8 cellular contexts compared by ENCODE assay signal in genomic region chr17:80475949-80476876, GRCh38. TPM values are rescaled to one million over a fixed set of nuclear protein-coding genes. Genes with fewer than 3 reads are reported as not detected.
A peak's percentile ranks its signal among the peaks of the same experiment; 100 is the strongest.
DNase-seq lines count a peak whose midpoint lies in the region; ATAC-seq, FAIRE-seq and TF ChIP-seq lines count a peak whose summit lies in the region.

Gene NPTX1, minus strand, starts transcription at chr17:80476607. Its CDS starts 161 bp downstream, at chr17:80476446.

- H3K27ac ChIP-seq in AG04450 (ENCODE audit: low read depth, low read length) = no peak within 1 kb of the TSS
- H3K27ac ChIP-seq in smooth muscle cell (ENCODE audit: low read depth) = no peak within 1 kb of the TSS

- H4K20me1 ChIP-seq in smooth muscle cell (ENCODE audit: low read depth) = peaks cover 19% of the 10 kb centered on the region

- H3K79me2 ChIP-seq in smooth muscle cell (ENCODE audit: low read depth) = no peaks in the 10 kb centered on the region

- peak within 1 kb of the TSS; percentile 31 for H3K4me3 ChIP-seq in AG04450 (ENCODE audit: low read depth, low read length)
- H3K4me3 ChIP-seq in smooth muscle cell = peak within 1 kb of the TSS; percentile 34

- no peak within 1 kb of the TSS for H2AFZ ChIP-seq in smooth muscle cell (ENCODE audit: low read depth)

- peak; percentile 26 for FAIRE-seq in HTR-8/SVneo (lab: Jason Lieb, UNC)
- no peak for FAIRE-seq in D721Med (lab: Jason Lieb, UNC)

- no peak for DNase-seq in AG04450 (ENCODE audit: low read depth, low spot score)
- no peak for DNase-seq in HTR-8/SVneo (ENCODE audit: insufficient read length, low spot score)
- peak; percentile 11 to 16 for DNase-seq in activated CD4-positive, alpha-beta T cell treated with anti-CD3 and anti-CD28 coated beads, Interleukin-2, amount 50 U/mL, for 48 hours
- DNase-seq in left cardiac atrium = no peak
- no peak for DNase-seq in smooth muscle cell (lab: John Stamatoyannopoulos, UW; ENCODE audit: unreplicated experiment)
- no peak for DNase-seq in GM19238 (ENCODE audit: insufficient read length, low spot score)
- no peak for DNase-seq in D721Med (ENCODE audit: insufficient read length, low spot score)

- peak; percentile 33 to 38 for ATAC-seq in left cardiac atrium
- ATAC-seq in GM18519 (IDR thresholded peaks at IDR 0.05; ENCODE audit: low FRiP score, unreplicated experiment) = no peak

- no peak within 1 kb of the TSS for H3K9ac ChIP-seq in smooth muscle cell (ENCODE audit: low read depth)

- no peaks in the 10 kb centered on the region for H3K36me3 ChIP-seq in smooth muscle cell (ENCODE audit: low read depth)

- intact Hi-C loops in left cardiac atrium (cut with DNase I) = no loop called here

- H3K4me2 ChIP-seq in smooth muscle cell = peak within 1 kb of the TSS; percentile 85

- no peaks in the 10 kb centered on the region for H3F3A ChIP-seq in smooth muscle cell (ENCODE audit: low read depth)

- POLR2A ChIA-PET in AG04450 (lab: Yijun Ruan, JAX) = interaction anchor here (0.6 kb wide), 1 partner anchor 55 kb away, joined by 3 read pairs; no protein-coding TSS in a partner anchor

- peaks cover 19% of the 10 kb centered on the region for H3K4me1 ChIP-seq in smooth muscle cell (ENCODE audit: low read depth)

- 2% methylated on average over 96 of the region's 133 CpGs for WGBS in smooth muscle cell (ENCODE audit: low lambda C conversion rate)

- CTCF ChIA-PET in AG04450 (lab: Charles Lee) = no interaction called here

- H3K9me3 ChIP-seq in AG04450 (ENCODE audit: control insufficient read depth, insufficient read depth, low read length) (no peaks in the 10 kb centered on the region; the same call in 1 of the 2 replicates), smooth muscle cell (replicated peaks; ENCODE audit: low read depth) (no peaks in the 10 kb centered on the region)

- no peak for TF ChIP-seq CTCF in AG04450 (IDR thresholded peaks at IDR 0.05; ENCODE audit: low read depth, low read length)
- no peak for TF ChIP-seq CTCF in smooth muscle cell (IDR thresholded peaks at IDR 0.05; ENCODE audit: borderline replicate concordance, insufficient read depth, poor library complexity, severe bottlenecking)
- no peak for TF ChIP-seq CTCF in D721Med (IDR thresholded peaks at IDR 0.05; ENCODE audit: insufficient read depth, missing control alignments)

- H3K27me3 ChIP-seq in AG04450 (ENCODE audit: control insufficient read depth, insufficient read depth, low read length) (peaks cover 74% of the 10 kb centered on the region), smooth muscle cell (ENCODE audit: low read depth) (peaks cover 98% of the 10 kb centered on the region)

RNA-seq across cellular contexts. Expression of gene NPTX1, which starts in this region (rescaled TPM):
- polyA plus RNA-seq in AG04450 (2011; rRNA removed) = 6.4 and 6.5 TPM in 2 replicates
- polyA minus RNA-seq in AG04450 (2011; rRNA and poly(A)+ RNA removed) = 7.0 and 14.2 TPM in 2 replicates
- total RNA-seq in left cardiac atrium = not detected
- total RNA-seq in smooth muscle cell = 1.8 and 3.9 TPM in 2 replicates
- 5.9 and 7.6 TPM in 2 replicates for polyA plus RNA-seq in smooth muscle cell

Comparison
In these comparisons a context has a peak if more than half of its experiments do, and no peak if none do; other contexts are left out.
1. Peak in ATAC-seq in left cardiac atrium; RNA of the gene not detected or under 1 TPM.
2. DNase-seq: peak in activated CD4-positive, alpha-beta T cell treated with anti-CD3 and anti-CD28 coated beads, Interleukin-2, amount 50 U/mL, for 48 hours (2 of 2); none in AG04450 (single experiment), HTR-8/SVneo (single experiment), left cardiac atrium (single experiment), smooth muscle cell (single experiment), GM19238 (single experiment) and D721Med (single experiment).